Comparison of ENCODE assay signal across 1 cellular context in the genomic region with DNA sequence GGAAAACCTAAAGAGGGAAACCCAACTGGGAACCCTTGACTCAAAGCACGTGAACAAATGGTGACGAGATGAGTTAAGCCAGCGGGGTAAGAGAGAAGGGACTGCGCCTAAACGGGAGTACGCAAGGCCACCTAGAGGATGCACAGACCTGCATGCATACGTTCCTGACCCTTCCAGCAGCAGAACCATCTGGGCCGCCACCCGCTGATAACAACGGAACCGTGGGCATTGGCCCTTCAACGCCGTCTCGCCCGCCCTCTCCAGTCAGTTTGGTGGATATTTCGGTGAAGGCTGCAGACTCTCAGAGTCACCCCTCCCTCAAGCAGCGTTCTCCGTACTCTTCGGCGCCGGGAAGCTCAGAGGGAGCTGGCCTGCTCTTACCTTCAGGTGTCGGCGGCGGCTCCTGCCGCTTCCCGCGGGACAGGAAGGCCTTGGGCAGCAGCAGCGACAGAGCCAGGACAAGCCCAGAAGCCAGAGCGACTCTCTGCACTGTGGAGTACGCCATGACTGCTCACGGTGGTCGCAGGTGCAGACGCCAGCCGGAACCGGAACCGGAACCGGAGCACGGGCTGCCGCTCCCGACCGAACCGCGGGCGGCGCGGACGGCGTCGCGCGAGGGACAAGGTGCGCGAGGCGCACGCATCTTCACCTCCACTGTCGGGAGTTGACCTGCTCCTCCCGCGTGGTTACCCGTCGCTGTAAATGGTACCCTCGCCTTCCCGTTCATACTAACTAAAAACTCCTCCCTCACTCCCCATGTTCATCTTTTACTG.
TF ChIP-seq lines count a peak whose summit lies in the region.

A gene with protein sequence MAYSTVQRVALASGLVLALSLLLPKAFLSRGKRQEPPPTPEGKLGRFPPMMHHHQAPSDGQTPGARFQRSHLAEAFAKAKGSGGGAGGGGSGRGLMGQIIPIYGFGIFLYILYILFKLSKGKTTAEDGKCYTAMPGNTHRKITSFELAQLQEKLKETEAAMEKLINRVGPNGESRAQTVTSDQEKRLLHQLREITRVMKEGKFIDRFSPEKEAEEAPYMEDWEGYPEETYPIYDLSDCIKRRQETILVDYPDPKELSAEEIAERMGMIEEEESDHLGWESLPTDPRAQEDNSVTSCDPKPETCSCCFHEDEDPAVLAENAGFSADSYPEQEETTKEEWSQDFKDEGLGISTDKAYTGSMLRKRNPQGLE (minus strand): TSS at position 541 of the 773 bp plus-strand sequence. CDS start 36 bp downstream, at position 505.

TF ChIP-seq in K562, 482 proteins besides CTCF, POLR2A, EP300 and RAD21 (continued from another document):
- TF ChIP-seq RBM22 (IDR thresholded peaks at IDR 0.05; ENCODE audit: low read depth, low read length, poor library complexity, severe bottlenecking): no peak
- no peak for TF ChIP-seq SAFB (IDR thresholded peaks at IDR 0.05; ENCODE audit: borderline replicate concordance, low read depth, low read length)
- no peak for TF ChIP-seq ZZZ3 (IDR thresholded peaks at IDR 0.05)
- TF ChIP-seq ILF3 (IDR thresholded peaks at IDR 0.05; ENCODE audit: borderline replicate concordance): no peak
- TF ChIP-seq EZH2 (IDR thresholded peaks at IDR 0.05; ENCODE audit: borderline replicate concordance, low read depth, low read length): no peak
- TF ChIP-seq ZFX (CRISPR knock-in tag; IDR thresholded peaks at IDR 0.05): no peak
- TF ChIP-seq PHF8 (IDR thresholded peaks at IDR 0.05; ENCODE audit: borderline replicate concordance, low read length): no peak
- TF ChIP-seq, protein P1, sequence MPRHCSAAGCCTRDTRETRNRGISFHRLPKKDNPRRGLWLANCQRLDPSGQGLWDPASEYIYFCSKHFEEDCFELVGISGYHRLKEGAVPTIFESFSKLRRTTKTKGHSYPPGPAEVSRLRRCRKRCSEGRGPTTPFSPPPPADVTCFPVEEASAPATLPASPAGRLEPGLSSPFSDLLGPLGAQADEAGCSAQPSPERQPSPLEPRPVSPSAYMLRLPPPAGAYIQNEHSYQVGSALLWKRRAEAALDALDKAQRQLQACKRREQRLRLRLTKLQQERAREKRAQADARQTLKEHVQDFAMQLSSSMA (CRISPR knock-in tag; IDR thresholded peaks at IDR 0.05): no peak
- no peak for TF ChIP-seq ZNF79 (CRISPR knock-in tag; IDR thresholded peaks at IDR 0.05; ENCODE audit: low read depth)
- no peak for TF ChIP-seq TCF7L2 (IDR thresholded peaks at IDR 0.05; ENCODE audit: low read depth, low read length)
- TF ChIP-seq EHMT2 (IDR thresholded peaks at IDR 0.05): no peak
- no peak for TF ChIP-seq NFXL1 (CRISPR knock-in tag; IDR thresholded peaks at IDR 0.05)
- TF ChIP-seq, protein P2, sequence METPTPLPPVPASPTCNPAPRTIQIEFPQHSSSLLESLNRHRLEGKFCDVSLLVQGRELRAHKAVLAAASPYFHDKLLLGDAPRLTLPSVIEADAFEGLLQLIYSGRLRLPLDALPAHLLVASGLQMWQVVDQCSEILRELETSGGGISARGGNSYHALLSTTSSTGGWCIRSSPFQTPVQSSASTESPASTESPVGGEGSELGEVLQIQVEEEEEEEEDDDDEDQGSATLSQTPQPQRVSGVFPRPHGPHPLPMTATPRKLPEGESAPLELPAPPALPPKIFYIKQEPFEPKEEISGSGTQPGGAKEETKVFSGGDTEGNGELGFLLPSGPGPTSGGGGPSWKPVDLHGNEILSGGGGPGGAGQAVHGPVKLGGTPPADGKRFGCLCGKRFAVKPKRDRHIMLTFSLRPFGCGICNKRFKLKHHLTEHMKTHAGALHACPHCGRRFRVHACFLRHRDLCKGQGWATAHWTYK (CRISPR knock-in tag; IDR thresholded peaks at IDR 0.05): no peak
- TF ChIP-seq MCM2 (IDR thresholded peaks at IDR 0.05; ENCODE audit: low read depth): no peak
- TF ChIP-seq, protein P3, sequence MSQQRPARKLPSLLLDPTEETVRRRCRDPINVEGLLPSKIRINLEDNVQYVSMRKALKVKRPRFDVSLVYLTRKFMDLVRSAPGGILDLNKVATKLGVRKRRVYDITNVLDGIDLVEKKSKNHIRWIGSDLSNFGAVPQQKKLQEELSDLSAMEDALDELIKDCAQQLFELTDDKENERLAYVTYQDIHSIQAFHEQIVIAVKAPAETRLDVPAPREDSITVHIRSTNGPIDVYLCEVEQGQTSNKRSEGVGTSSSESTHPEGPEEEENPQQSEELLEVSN (IDR thresholded peaks at IDR 0.05; ENCODE audit: borderline replicate concordance in 1 of 2, extremely low read depth in 1 of 2, insufficient read depth in 1 of 2, insufficient read length in 1 of 2, low read depth in 1 of 2, low read length in 1 of 2, poor library complexity in 1 of 2, severe bottlenecking in 1 of 2): no peak
- no peak for TF ChIP-seq CHD2 (IDR thresholded peaks at IDR 0.05; ENCODE audit: low read depth, low read length)
- TF ChIP-seq, protein P4, sequence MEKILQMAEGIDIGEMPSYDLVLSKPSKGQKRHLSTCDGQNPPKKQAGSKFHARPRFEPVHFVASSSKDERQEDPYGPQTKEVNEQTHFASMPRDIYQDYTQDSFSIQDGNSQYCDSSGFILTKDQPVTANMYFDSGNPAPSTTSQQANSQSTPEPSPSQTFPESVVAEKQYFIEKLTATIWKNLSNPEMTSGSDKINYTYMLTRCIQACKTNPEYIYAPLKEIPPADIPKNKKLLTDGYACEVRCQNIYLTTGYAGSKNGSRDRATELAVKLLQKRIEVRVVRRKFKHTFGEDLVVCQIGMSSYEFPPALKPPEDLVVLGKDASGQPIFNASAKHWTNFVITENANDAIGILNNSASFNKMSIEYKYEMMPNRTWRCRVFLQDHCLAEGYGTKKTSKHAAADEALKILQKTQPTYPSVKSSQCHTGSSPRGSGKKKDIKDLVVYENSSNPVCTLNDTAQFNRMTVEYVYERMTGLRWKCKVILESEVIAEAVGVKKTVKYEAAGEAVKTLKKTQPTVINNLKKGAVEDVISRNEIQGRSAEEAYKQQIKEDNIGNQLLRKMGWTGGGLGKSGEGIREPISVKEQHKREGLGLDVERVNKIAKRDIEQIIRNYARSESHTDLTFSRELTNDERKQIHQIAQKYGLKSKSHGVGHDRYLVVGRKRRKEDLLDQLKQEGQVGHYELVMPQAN (IDR thresholded peaks at IDR 0.05; ENCODE audit: borderline replicate concordance): no peak
- no peak for TF ChIP-seq SIRT6 (IDR thresholded peaks at IDR 0.05; ENCODE audit: low read depth, low read length)
